ENCODE assay signal across 1 cellular context in the genomic region with DNA sequence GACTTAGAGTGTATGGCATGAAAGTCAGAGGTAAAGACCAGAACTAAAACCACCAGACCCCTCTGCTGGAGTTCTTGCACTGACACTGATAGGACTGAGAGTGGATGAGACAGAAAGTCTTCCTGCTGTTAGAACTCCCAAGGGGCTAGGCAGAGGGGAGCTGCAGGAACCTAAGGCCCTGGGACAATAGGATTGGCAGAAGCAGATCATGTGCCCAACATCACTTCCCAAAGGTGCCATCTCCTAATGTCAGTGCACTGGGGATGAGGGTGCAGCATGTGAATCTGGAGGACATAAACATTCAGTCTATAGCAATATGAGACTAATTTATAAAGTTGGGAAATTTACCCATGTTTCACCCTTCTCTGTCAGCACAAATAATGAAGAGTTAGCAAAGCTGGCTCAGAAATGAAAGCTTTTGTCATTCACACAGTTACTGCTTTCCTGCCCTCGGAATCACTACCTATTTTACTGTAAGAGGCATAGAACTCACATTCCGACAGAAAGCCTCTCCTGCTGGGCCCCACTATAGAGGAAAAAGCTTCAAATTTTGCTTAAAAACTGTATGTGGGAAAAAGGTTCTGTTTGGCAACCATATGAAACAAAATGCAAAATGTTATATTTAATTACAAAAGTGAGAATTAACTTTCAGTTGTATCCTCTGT.
TF ChIP-seq lines count a peak whose summit lies in the region.

No MANE protein-coding gene starts in this region.

TF ChIP-seq in K562, 482 proteins besides CTCF, POLR2A, EP300 and RAD21:
- TF ChIP-seq MCM5 (IDR thresholded peaks at IDR 0.05; ENCODE audit: low read depth) = no peak
- no peak for TF ChIP-seq RBFOX2 (IDR thresholded peaks at IDR 0.05; ENCODE audit: low read depth, low read length)
- no peak for TF ChIP-seq BRF1 (IDR thresholded peaks at IDR 0.05; ENCODE audit: borderline replicate concordance, extremely low read depth, insufficient read length)
- no peak for TF ChIP-seq NFYB (IDR thresholded peaks at IDR 0.05; ENCODE audit: extremely low read depth, insufficient read length)
- TF ChIP-seq HDGF (IDR thresholded peaks at IDR 0.05) = no peak
- TF ChIP-seq RFX5 (IDR thresholded peaks at IDR 0.05; ENCODE audit: low read depth, low read length) = no peak
- TF ChIP-seq HMGN3 (IDR thresholded peaks at IDR 0.05; ENCODE audit: borderline replicate concordance, extremely low read depth, insufficient read length, low read depth, low read length) = no peak
- TF ChIP-seq, protein P1, sequence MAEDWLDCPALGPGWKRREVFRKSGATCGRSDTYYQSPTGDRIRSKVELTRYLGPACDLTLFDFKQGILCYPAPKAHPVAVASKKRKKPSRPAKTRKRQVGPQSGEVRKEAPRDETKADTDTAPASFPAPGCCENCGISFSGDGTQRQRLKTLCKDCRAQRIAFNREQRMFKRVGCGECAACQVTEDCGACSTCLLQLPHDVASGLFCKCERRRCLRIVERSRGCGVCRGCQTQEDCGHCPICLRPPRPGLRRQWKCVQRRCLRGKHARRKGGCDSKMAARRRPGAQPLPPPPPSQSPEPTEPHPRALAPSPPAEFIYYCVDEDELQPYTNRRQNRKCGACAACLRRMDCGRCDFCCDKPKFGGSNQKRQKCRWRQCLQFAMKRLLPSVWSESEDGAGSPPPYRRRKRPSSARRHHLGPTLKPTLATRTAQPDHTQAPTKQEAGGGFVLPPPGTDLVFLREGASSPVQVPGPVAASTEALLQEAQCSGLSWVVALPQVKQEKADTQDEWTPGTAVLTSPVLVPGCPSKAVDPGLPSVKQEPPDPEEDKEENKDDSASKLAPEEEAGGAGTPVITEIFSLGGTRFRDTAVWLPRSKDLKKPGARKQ (CRISPR knock-in tag; IDR thresholded peaks at IDR 0.05) = no peak
- TF ChIP-seq, protein P2, sequence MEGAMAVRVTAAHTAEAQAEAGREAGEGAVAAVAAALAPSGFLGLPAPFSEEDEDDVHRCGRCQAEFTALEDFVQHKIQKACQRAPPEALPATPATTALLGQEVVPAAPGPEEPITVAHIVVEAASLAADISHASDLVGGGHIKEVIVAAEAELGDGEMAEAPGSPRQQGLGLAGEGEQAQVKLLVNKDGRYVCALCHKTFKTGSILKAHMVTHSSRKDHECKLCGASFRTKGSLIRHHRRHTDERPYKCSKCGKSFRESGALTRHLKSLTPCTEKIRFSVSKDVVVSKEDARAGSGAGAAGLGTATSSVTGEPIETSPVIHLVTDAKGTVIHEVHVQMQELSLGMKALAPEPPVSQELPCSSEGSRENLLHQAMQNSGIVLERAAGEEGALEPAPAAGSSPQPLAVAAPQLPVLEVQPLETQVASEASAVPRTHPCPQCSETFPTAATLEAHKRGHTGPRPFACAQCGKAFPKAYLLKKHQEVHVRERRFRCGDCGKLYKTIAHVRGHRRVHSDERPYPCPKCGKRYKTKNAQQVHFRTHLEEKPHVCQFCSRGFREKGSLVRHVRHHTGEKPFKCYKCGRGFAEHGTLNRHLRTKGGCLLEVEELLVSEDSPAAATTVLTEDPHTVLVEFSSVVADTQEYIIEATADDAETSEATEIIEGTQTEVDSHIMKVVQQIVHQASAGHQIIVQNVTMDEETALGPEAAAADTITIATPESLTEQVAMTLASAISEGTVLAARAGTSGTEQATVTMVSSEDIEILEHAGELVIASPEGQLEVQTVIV (CRISPR knock-in tag; IDR thresholded peaks at IDR 0.05; ENCODE audit: borderline replicate concordance) = no peak
- TF ChIP-seq BHLHE40 (IDR thresholded peaks at IDR 0.05; ENCODE audit: low read length) = no peak
- TF ChIP-seq ZC3H11A (IDR thresholded peaks at IDR 0.05; ENCODE audit: low read depth, low read length) = no peak
- TF ChIP-seq, protein P3, sequence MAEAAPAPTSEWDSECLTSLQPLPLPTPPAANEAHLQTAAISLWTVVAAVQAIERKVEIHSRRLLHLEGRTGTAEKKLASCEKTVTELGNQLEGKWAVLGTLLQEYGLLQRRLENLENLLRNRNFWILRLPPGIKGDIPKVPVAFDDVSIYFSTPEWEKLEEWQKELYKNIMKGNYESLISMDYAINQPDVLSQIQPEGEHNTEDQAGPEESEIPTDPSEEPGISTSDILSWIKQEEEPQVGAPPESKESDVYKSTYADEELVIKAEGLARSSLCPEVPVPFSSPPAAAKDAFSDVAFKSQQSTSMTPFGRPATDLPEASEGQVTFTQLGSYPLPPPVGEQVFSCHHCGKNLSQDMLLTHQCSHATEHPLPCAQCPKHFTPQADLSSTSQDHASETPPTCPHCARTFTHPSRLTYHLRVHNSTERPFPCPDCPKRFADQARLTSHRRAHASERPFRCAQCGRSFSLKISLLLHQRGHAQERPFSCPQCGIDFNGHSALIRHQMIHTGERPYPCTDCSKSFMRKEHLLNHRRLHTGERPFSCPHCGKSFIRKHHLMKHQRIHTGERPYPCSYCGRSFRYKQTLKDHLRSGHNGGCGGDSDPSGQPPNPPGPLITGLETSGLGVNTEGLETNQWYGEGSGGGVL (CRISPR knock-in tag; IDR thresholded peaks at IDR 0.05) = no peak
- TF ChIP-seq ETV6 (IDR thresholded peaks at IDR 0.05; ENCODE audit: borderline replicate concordance in 1 of 2, low read depth in 2 of 2, low read length in 1 of 2) = no peak
- no peak for TF ChIP-seq ETV6 (CRISPR knock-in tag; IDR thresholded peaks at IDR 0.05; ENCODE audit: borderline replicate concordance)
